ENCODE assay signal across 19 cellular contexts in genomic region chr15:22951381-22952280, GRCh38. TPM values are rescaled to one million over a fixed set of nuclear protein-coding genes. Genes with fewer than 3 reads are reported as not detected.
A peak's percentile ranks its signal among the peaks of the same experiment; 100 is the strongest.
DNase-seq lines count a peak whose midpoint lies in the region; ATAC-seq and TF ChIP-seq lines count a peak whose summit lies in the region.
"Had no signal": no experiment of that assay in that cellular context is flagged by ENCODE, and none has a peak within 500 bp of the region (broad histone marks: within the 10 kb centered on the region; RNA-seq: fewer than 3 reads in every experiment).

No MANE protein-coding gene starts in this region.

- WGBS in mesenchymal stem cell: 92% methylated on average over 35 of the region's 39 CpGs
- WGBS in spleen, 5 donors: 74 to 91% (median 88%) methylated on average over 18 to 39 of the region's 39 CpGs

- no peaks in the 10 kb centered on the region for H3K36me3 Mint-ChIP-seq in activated naive CD4-positive, alpha-beta T cell treated with anti-CD3 and anti-CD28 coated beads, Interleukin-2, amount 10 ng/mL, durations not matched to agents 7 days and 5 days

- peak overlapping the region in 1 of 2 experiments; percentile 65 for H2BK12ac ChIP-seq in mesenchymal stem cell (ENCODE audit: low read length in 2 of 2)

- in situ Hi-C loops in GM13977 (cut with MboI; ENCODE audit: low pct_unique_long_range_greater_than_20kb, low sequenced_read_pairs, unreplicated experiment): no loop called here

- H3K4ac ChIP-seq in mesenchymal stem cell (ENCODE audit: low read depth in 1 of 2, low read length in 2 of 2): peak overlapping the region in 1 of 2 experiments; percentile 24

- no peak for TF ChIP-seq POLR2A in spleen (IDR thresholded peaks at IDR 0.05)

- peak overlapping the region; percentile 80 to 100 (median 96) for H3K4me2 ChIP-seq in BLaER1 treated with 17β-estradiol and CSF1 and Interleukin-3, amounts not matched to agents 10 nM and 100 nM
- H3K4me2 ChIP-seq in mesenchymal stem cell (ENCODE audit: low read length, poor library complexity, severe bottlenecking): no peak overlapping the region
- H3K4me2 ChIP-seq: hepatocyte had no signal

- no peak for ATAC-seq in GM21367 (IDR thresholded peaks at IDR 0.05; ENCODE audit: unreplicated experiment)
- ATAC-seq: activated naive CD8-positive, alpha-beta T cell treated with anti-CD3 and anti-CD28 coated beads, Interleukin-2, amount 50 U/mL, for 24 hours; activated T-cell treated with anti-CD3 and anti-CD28 coated beads, Interleukin-2, amount 50 U/mL, for 72 hours; HCT116; naive thymus-derived CD4-positive, alpha-beta T cell; sciatic nerve had no signal

- H3K27ac ChIP-seq in BLaER1 treated with 17β-estradiol and CSF1 and Interleukin-3, amounts not matched to agents 10 nM and 100 nM: peak overlapping the region in 9 of 11 experiments; percentile 61 to 83 (median 67); a peak in 18 of 22 replicates
- peak overlapping the region; percentile 42 for H3K27ac ChIP-seq in caudate nucleus (ENCODE audit: low read depth, low read length)
- H3K27ac ChIP-seq in mesenchymal stem cell (ENCODE audit: low read length, poor library complexity, severe bottlenecking): no peak overlapping the region
- H3K27ac ChIP-seq in spleen: peak overlapping the region in 5 of 8 donors; percentile 66 to 77 (median 73)
- H3K27ac ChIP-seq: hepatocyte had no signal

- intact Hi-C loops in spleen (cut with DNase I; ENCODE audit: low total_unique reads): no loop called here

- H3K9me3 ChIP-seq in BLaER1 treated with 17β-estradiol and CSF1 and Interleukin-3, amounts not matched to agents 10 nM and 100 nM (replicated peaks in 1 of 11): no peaks in the 10 kb centered on the region
- H3K9me3 ChIP-seq in mesenchymal stem cell (ENCODE audit: control insufficient read depth, low read length) (no peaks in the 10 kb centered on the region), spleen (no peaks in the 10 kb centered on the region)

- no peaks in the 10 kb centered on the region for H3K9me3 Mint-ChIP-seq in activated naive CD4-positive, alpha-beta T cell treated with anti-CD3 and anti-CD28 coated beads, Interleukin-2, amount 10 ng/mL, durations not matched to agents 7 days and 5 days
- H3K9me3 Mint-ChIP-seq: activated CD4-positive, alpha-beta T cell treated with anti-CD3 and anti-CD28 coated beads, Interleukin-2, amount 10 ng/mL, durations not matched to agents 7 days and 5 days; activated naive CD8-positive, alpha-beta T cell treated with anti-CD3 and anti-CD28 coated beads, Interleukin-2, amount 50 U/mL, for 24 hours; activated T-cell treated with anti-CD3 and anti-CD28 coated beads, Interleukin-2, amount 50 U/mL, for 72 hours; naive thymus-derived CD4-positive, alpha-beta T cell had no signal

- no peak overlapping the region for H2BK5ac ChIP-seq in mesenchymal stem cell (ENCODE audit: low read depth, low read length, poor library complexity, severe bottlenecking)

- H2BK120ac ChIP-seq in mesenchymal stem cell (ENCODE audit: low read depth, low read length): no peak overlapping the region

- no peak for DNase-seq in caudate nucleus (lab: John Stamatoyannopoulos, UW)
- DNase-seq in mesenchymal stem cell: peak; percentile 44
- DNase-seq in spleen: peak; percentile 74
- DNase-seq in activated naive CD4-positive, alpha-beta T cell treated with anti-CD3 and anti-CD28 coated beads, Interleukin-2, amount 10 ng/mL, durations not matched to agents 7 days and 5 days: no peak
- DNase-seq in GM13977 (ENCODE audit: low spot score): no peak
- DNase-seq in activated CD8-positive, alpha-beta memory T cell treated with anti-CD3 and anti-CD28 coated beads, Interleukin-2, amount 50 U/mL, for 4 hours: no peak
- DNase-seq: activated CD4-positive, alpha-beta T cell treated with anti-CD3 and anti-CD28 coated beads, Interleukin-2, amount 10 ng/mL, durations not matched to agents 7 days and 5 days; activated naive CD8-positive, alpha-beta T cell treated with anti-CD3 and anti-CD28 coated beads, Interleukin-2, amount 50 U/mL, for 24 hours; activated T-cell treated with anti-CD3 and anti-CD28 coated beads, Interleukin-2, amount 50 U/mL, for 72 hours; naive thymus-derived CD4-positive, alpha-beta T cell; NCI-H2029 treated with DMSO at 0.1 percent for 48 hours; NCI-H524; stimulated activated CD4-positive, alpha-beta T cell treated with anti-CD3 and anti-CD28 coated beads, Interleukin-4, amount 100 ng/mL, for 4 hours had no signal

- H4K20me1 ChIP-seq in BLaER1 treated with 17β-estradiol and CSF1 and Interleukin-3, amounts not matched to agents 10 nM and 100 nM: peaks cover 29 to 100% (median 84%) of the 10 kb centered on the region in 11 experiments

- no peak overlapping the region for H3K4me3 Mint-ChIP-seq in activated naive CD4-positive, alpha-beta T cell treated with anti-CD3 and anti-CD28 coated beads, Interleukin-2, amount 10 ng/mL, durations not matched to agents 7 days and 5 days
- H3K4me3 Mint-ChIP-seq: activated CD4-positive, alpha-beta T cell treated with anti-CD3 and anti-CD28 coated beads, Interleukin-2, amount 10 ng/mL, durations not matched to agents 7 days and 5 days; activated naive CD8-positive, alpha-beta T cell treated with anti-CD3 and anti-CD28 coated beads, Interleukin-2, amount 50 U/mL, for 24 hours; activated T-cell treated with anti-CD3 and anti-CD28 coated beads, Interleukin-2, amount 50 U/mL, for 72 hours; naive thymus-derived CD4-positive, alpha-beta T cell had no signal

- H2BK15ac ChIP-seq in mesenchymal stem cell (ENCODE audit: low read depth, poor library complexity, severe bottlenecking): no peak overlapping the region

- no peak overlapping the region for H3K23ac ChIP-seq in mesenchymal stem cell (ENCODE audit: low read length in 2 of 2)

- peaks cover 33% of the 10 kb centered on the region for H3K79me1 ChIP-seq in mesenchymal stem cell (replicated peaks; ENCODE audit: low read length, poor library complexity, severe bottlenecking)

- peak overlapping the region; percentile 14 to 70 (median 55); a peak in 20 of 22 replicates for H3K9ac ChIP-seq in BLaER1 treated with 17β-estradiol and CSF1 and Interleukin-3, amounts not matched to agents 10 nM and 100 nM
- no peak overlapping the region for H3K9ac ChIP-seq in mesenchymal stem cell (ENCODE audit: low read length)

- peak overlapping the region in 1 of 2 experiments; percentile 26 for H3K14ac ChIP-seq in mesenchymal stem cell (ENCODE audit: low read length in 2 of 2)

- H3K36me3 ChIP-seq in BLaER1 treated with 17β-estradiol and CSF1 and Interleukin-3, amounts not matched to agents 10 nM and 100 nM: peaks cover 1 to 12% (median 9%) of the 10 kb centered on the region in 11 experiments; a peak in 19 of 22 replicates
- H3K36me3 ChIP-seq in mesenchymal stem cell (ENCODE audit: control insufficient read depth in 1 of 2, insufficient read depth in 2 of 2, low read depth in 1 of 2, low read length in 2 of 2) (peaks cover 3 to 32% of the 10 kb centered on the region in 2 experiments), spleen (peaks cover 0 to 7% (median 0%) of the 10 kb centered on the region in 6 donors)

- H3K4me1 Mint-ChIP-seq in activated naive CD4-positive, alpha-beta T cell treated with anti-CD3 and anti-CD28 coated beads, Interleukin-2, amount 10 ng/mL, durations not matched to agents 7 days and 5 days: peaks cover 13% of the 10 kb centered on the region

- peaks cover 25% of the 10 kb centered on the region for H3K27me3 Mint-ChIP-seq in activated naive CD4-positive, alpha-beta T cell treated with anti-CD3 and anti-CD28 coated beads, Interleukin-2, amount 10 ng/mL, durations not matched to agents 7 days and 5 days

- peak overlapping the region; percentile 62 for H4K91ac ChIP-seq in mesenchymal stem cell (ENCODE audit: low read length)

- H3K18ac ChIP-seq in mesenchymal stem cell (ENCODE audit: low read depth in 1 of 2, low read length in 2 of 2): no peak overlapping the region

- no peaks in the 10 kb centered on the region; a peak in 1 of 22 replicates for H3K27me3 ChIP-seq in BLaER1 treated with 17β-estradiol and CSF1 and Interleukin-3, amounts not matched to agents 10 nM and 100 nM
- H3K27me3 ChIP-seq in mesenchymal stem cell (ENCODE audit: control insufficient read depth in 1 of 2, insufficient read depth in 1 of 2, low read length in 2 of 2) (no peaks in the 10 kb centered on the region), spleen (replicated peaks in 1 of 7) (no peaks in the 10 kb centered on the region)
- H3K27me3 ChIP-seq: hepatocyte had no signal

- no peak overlapping the region for H4K8ac ChIP-seq in mesenchymal stem cell (ENCODE audit: low read length)

- H3K27ac Mint-ChIP-seq in activated naive CD4-positive, alpha-beta T cell treated with anti-CD3 and anti-CD28 coated beads, Interleukin-2, amount 10 ng/mL, durations not matched to agents 7 days and 5 days: no peak overlapping the region
- H3K27ac Mint-ChIP-seq: activated CD4-positive, alpha-beta T cell treated with anti-CD3 and anti-CD28 coated beads, Interleukin-2, amount 10 ng/mL, durations not matched to agents 7 days and 5 days; activated naive CD8-positive, alpha-beta T cell treated with anti-CD3 and anti-CD28 coated beads, Interleukin-2, amount 50 U/mL, for 24 hours; activated T-cell treated with anti-CD3 and anti-CD28 coated beads, Interleukin-2, amount 50 U/mL, for 72 hours; naive thymus-derived CD4-positive, alpha-beta T cell had no signal

- CTCF ChIA-PET in activated naive CD4-positive, alpha-beta T cell treated with anti-CD3 and anti-CD28 coated beads, Interleukin-2, amount 10 ng/mL, durations not matched to agents 7 days and 5 days (lab: Charles Lee): no interaction called here

- TF ChIP-seq CTCF in spleen (IDR thresholded peaks at IDR 0.05 in 8 of 11, conservative IDR thresholded peaks at IDR 0.05 in 3 of 11) (no peak), GM13977 (IDR thresholded peaks at IDR 0.05; ENCODE audit: extremely low read depth, insufficient read depth, missing control alignments) (no peak)

- peak overlapping the region in 9 of 10 experiments; percentile 2 to 36 (median 18); a peak in 10 of 20 replicates for H3K4me3 ChIP-seq in BLaER1 treated with 17β-estradiol and CSF1 and Interleukin-3, amounts not matched to agents 10 nM and 100 nM
- H3K4me3 ChIP-seq in mesenchymal stem cell (ENCODE audit: insufficient read depth in 1 of 2, low read depth in 1 of 2, low read length in 2 of 2) (no peak overlapping the region), spleen (no peak overlapping the region)
- H3K4me3 ChIP-seq: hepatocyte, SK-N-MC had no signal

- peaks cover 97 to 100% (median 98%) of the 10 kb centered on the region in 10 experiments for H3K4me1 ChIP-seq in BLaER1 treated with 17β-estradiol and CSF1 and Interleukin-3, amounts not matched to agents 10 nM and 100 nM
- peaks cover 35% of the 10 kb centered on the region for H3K4me1 ChIP-seq in mesenchymal stem cell (ENCODE audit: control insufficient read depth, insufficient read depth, low read depth, low read length)
- peaks cover 27 to 90% (median 67%) of the 10 kb centered on the region in 6 donors for H3K4me1 ChIP-seq in spleen

- H2AK5ac ChIP-seq in mesenchymal stem cell (ENCODE audit: low read length, severe bottlenecking): no peak overlapping the region

- H2AFZ ChIP-seq in mesenchymal stem cell (ENCODE audit: low read depth, low read length): no peak overlapping the region
- H2AFZ ChIP-seq: hepatocyte had no signal

RNA-seq across cellular contexts. Expression of gene CYFIP1, which starts 28.5 kb away (rescaled TPM):
- 42.1 TPM for polyA plus RNA-seq in mesenchymal stem cell (2013, experiment 1 of 2)
- 39.2 TPM for polyA plus RNA-seq in mesenchymal stem cell (2013, experiment 2 of 2)
- total RNA-seq in spleen: 100 to 1,000 TPM in 3 of 7 donors, 10 to 100 TPM in 4; 75.2 to 139 (median 90.6) TPM
- polyA plus RNA-seq in spleen: 10 to 100 TPM; 11.5 to 30.3 (median 14.2) TPM

Comparison
In these comparisons a context has a peak if more than half of its experiments do, and no peak if none do; other contexts are left out.
1. H3K4me3 ChIP-seq: peak in BLaER1 treated with 17β-estradiol and CSF1 and Interleukin-3, amounts not matched to agents 10 nM and 100 nM (9 of 10); none in mesenchymal stem cell (0 of 2) and spleen (0 of 8).
2. DNase-seq: peak in mesenchymal stem cell (single experiment) and spleen (single experiment); none in caudate nucleus (0 of 61), activated naive CD4-positive, alpha-beta T cell treated with anti-CD3 and anti-CD28 coated beads, Interleukin-2, amount 10 ng/mL, durations not matched to agents 7 days and 5 days (single experiment), GM13977 (single experiment) and activated CD8-positive, alpha-beta memory T cell treated with anti-CD3 and anti-CD28 coated beads, Interleukin-2, amount 50 U/mL, for 4 hours (single experiment).